8 cellular contexts compared by ENCODE assay signal in genomic region chr5:150623878-150624216, GRCh38. TPM values are rescaled to one million over a fixed set of nuclear protein-coding genes. Genes with fewer than 3 reads are reported as not detected.
DNase-seq lines count a peak whose midpoint lies in the region; ATAC-seq and TF ChIP-seq lines count a peak whose summit lies in the region.
"Had no signal": no experiment of that assay in that cellular context is flagged by ENCODE, and none has a peak within 500 bp of the region (broad histone marks: within the 10 kb centered on the region; RNA-seq: fewer than 3 reads in every experiment).

No MANE protein-coding gene starts in this region.

- no peaks in the 10 kb centered on the region for H3K9me3 ChIP-seq in stomach
- H3K9me3 ChIP-seq: pancreas had no signal

- peak; percentile 11 for ATAC-seq in HG02885 (IDR thresholded peaks at IDR 0.05; ENCODE audit: poor library complexity, unreplicated experiment)
- no peak for ATAC-seq in HG03442 (IDR thresholded peaks at IDR 0.05; ENCODE audit: unreplicated experiment)
- no peak for ATAC-seq in GM19035 (IDR thresholded peaks at IDR 0.05; ENCODE audit: unreplicated experiment)

- TF ChIP-seq EP300 in stomach (IDR thresholded peaks at IDR 0.05), result no peak

- H3K27me3 ChIP-seq in stomach, result peaks cover 0 to 6% (median 0%) of the 10 kb centered on the region in 3 donors
- H3K27me3 ChIP-seq: pancreas had no signal

- peaks cover 17% of the 10 kb centered on the region for H3K4me1 Mint-ChIP-seq in activated T-helper 2 cell treated with anti-CD3 and anti-CD28 coated beads, Interferon-gamma antibody, Interleukin-2, Interleukin-4, amounts not matched to agents 10 μg/mL and 5 μg/mL and 100 μg/mL, durations not matched to agents 14 hours and 24 hours and 36 hours (ENCODE audit: low read depth)
- H3K4me1 Mint-ChIP-seq in immature natural killer cell, result peaks cover 7 to 11% of the 10 kb centered on the region in 2 donors

- peaks cover 27% of the 10 kb centered on the region for H3K27me3 Mint-ChIP-seq in activated T-helper 2 cell treated with anti-CD3 and anti-CD28 coated beads, Interferon-gamma antibody, Interleukin-2, Interleukin-4, amounts not matched to agents 10 μg/mL and 5 μg/mL and 100 μg/mL, durations not matched to agents 14 hours and 24 hours and 36 hours (ENCODE audit: low read depth)
- peaks cover 4 to 18% (median 13%) of the 10 kb centered on the region in 3 donors for H3K27me3 Mint-ChIP-seq in immature natural killer cell (ENCODE audit: low read depth in 3 of 3)

- no peak for DNase-seq in activated T-helper 2 cell treated with anti-CD3 and anti-CD28 coated beads, Interferon-gamma antibody, Interleukin-2, Interleukin-4, amounts not matched to agents 10 μg/mL and 5 μg/mL and 100 μg/mL, durations not matched to agents 14 hours and 24 hours and 36 hours (ENCODE audit: low spot score)
- DNase-seq in immature natural killer cell (no peak), stomach (no peak), EL (no peak)

- no peaks in the 10 kb centered on the region for H3K9me3 Mint-ChIP-seq in activated T-helper 2 cell treated with anti-CD3 and anti-CD28 coated beads, Interferon-gamma antibody, Interleukin-2, Interleukin-4, amounts not matched to agents 10 μg/mL and 5 μg/mL and 100 μg/mL, durations not matched to agents 14 hours and 24 hours and 36 hours
- no peaks in the 10 kb centered on the region for H3K9me3 Mint-ChIP-seq in immature natural killer cell

- H3K4me3 Mint-ChIP-seq in activated T-helper 2 cell treated with anti-CD3 and anti-CD28 coated beads, Interferon-gamma antibody, Interleukin-2, Interleukin-4, amounts not matched to agents 10 μg/mL and 5 μg/mL and 100 μg/mL, durations not matched to agents 14 hours and 24 hours and 36 hours (ENCODE audit: low read depth), result peak overlapping the region; percentile 67
- H3K4me3 Mint-ChIP-seq in immature natural killer cell, result peak overlapping the region; percentile 79 to 93 (median 85)

- peaks cover 47 to 68% (median 56%) of the 10 kb centered on the region in 4 donors for H3K4me1 ChIP-seq in stomach

- no peaks in the 10 kb centered on the region for H3K36me3 ChIP-seq in stomach
- H3K36me3 ChIP-seq: pancreas had no signal

- H3K27ac Mint-ChIP-seq in activated T-helper 2 cell treated with anti-CD3 and anti-CD28 coated beads, Interferon-gamma antibody, Interleukin-2, Interleukin-4, amounts not matched to agents 10 μg/mL and 5 μg/mL and 100 μg/mL, durations not matched to agents 14 hours and 24 hours and 36 hours, result no peak overlapping the region
- no peak overlapping the region for H3K27ac Mint-ChIP-seq in immature natural killer cell

- H3K36me3 Mint-ChIP-seq in activated T-helper 2 cell treated with anti-CD3 and anti-CD28 coated beads, Interferon-gamma antibody, Interleukin-2, Interleukin-4, amounts not matched to agents 10 μg/mL and 5 μg/mL and 100 μg/mL, durations not matched to agents 14 hours and 24 hours and 36 hours (ENCODE audit: low read depth), result no peaks in the 10 kb centered on the region
- no peaks in the 10 kb centered on the region for H3K36me3 Mint-ChIP-seq in immature natural killer cell

- intact Hi-C loops in activated T-helper 2 cell treated with anti-CD3 and anti-CD28 coated beads, Interferon-gamma antibody, Interleukin-2, Interleukin-4, amounts not matched to agents 10 μg/mL and 5 μg/mL and 100 μg/mL, durations not matched to agents 14 hours and 24 hours and 36 hours (cut with micrococcal nuclease), result no loop called here
- intact Hi-C loops in stomach (cut with DNase I; ENCODE audit: low total_unique reads), result no loop called here

- no peak for TF ChIP-seq CTCF in stomach (IDR thresholded peaks at IDR 0.05)

- H3K4me3 ChIP-seq in stomach, result peak overlapping the region in 2 of 4 donors; percentile 65 to 87

- 60 to 75% (median 67%) methylated on average over 5 of the region's 5 CpGs for WGBS in stomach, 5 donors

- H3K27ac ChIP-seq in stomach, result peak overlapping the region; percentile 39 to 94 (median 92)

- no peak for TF ChIP-seq POLR2A in stomach (IDR thresholded peaks at IDR 0.05)

RNA-seq across cellular contexts. Expression of gene SYNPO, which starts 16.6 kb away (rescaled TPM):
- total RNA-seq in activated T-helper 2 cell treated with anti-CD3 and anti-CD28 coated beads, Interferon-gamma antibody, Interleukin-2, Interleukin-4, amounts not matched to agents 10 μg/mL and 5 μg/mL and 100 μg/mL, durations not matched to agents 14 hours and 24 hours and 36 hours, result 0.11 TPM in 1 of 2 replicates, not detected in the other
- polyA plus RNA-seq in immature natural killer cell (not detected), stomach (10 to 100 TPM; 12.6 to 42.3 (median 23.2) TPM)
- 10 to 100 TPM in 3 of 5 donors, 1 to 10 TPM in 2; 3.7 to 52.7 (median 20.1) TPM for total RNA-seq in stomach

RNA-seq across cellular contexts. Expression of gene MYOZ3, which starts 37.2 kb away (rescaled TPM):
- total RNA-seq in activated T-helper 2 cell treated with anti-CD3 and anti-CD28 coated beads, Interferon-gamma antibody, Interleukin-2, Interleukin-4, amounts not matched to agents 10 μg/mL and 5 μg/mL and 100 μg/mL, durations not matched to agents 14 hours and 24 hours and 36 hours, result 0.09 TPM in 2 replicates
- polyA plus RNA-seq in immature natural killer cell, result not detected
- under 1 TPM in 1 of 5 donors, not detected in 4; 0.55 TPM for total RNA-seq in stomach
- 1 to 10 TPM in 1 of 3 donors, under 1 TPM in 2; 0.23 to 1.8 (median 0.50) TPM for polyA plus RNA-seq in stomach
